8 cellular contexts compared by ENCODE assay signal in the genomic region with DNA sequence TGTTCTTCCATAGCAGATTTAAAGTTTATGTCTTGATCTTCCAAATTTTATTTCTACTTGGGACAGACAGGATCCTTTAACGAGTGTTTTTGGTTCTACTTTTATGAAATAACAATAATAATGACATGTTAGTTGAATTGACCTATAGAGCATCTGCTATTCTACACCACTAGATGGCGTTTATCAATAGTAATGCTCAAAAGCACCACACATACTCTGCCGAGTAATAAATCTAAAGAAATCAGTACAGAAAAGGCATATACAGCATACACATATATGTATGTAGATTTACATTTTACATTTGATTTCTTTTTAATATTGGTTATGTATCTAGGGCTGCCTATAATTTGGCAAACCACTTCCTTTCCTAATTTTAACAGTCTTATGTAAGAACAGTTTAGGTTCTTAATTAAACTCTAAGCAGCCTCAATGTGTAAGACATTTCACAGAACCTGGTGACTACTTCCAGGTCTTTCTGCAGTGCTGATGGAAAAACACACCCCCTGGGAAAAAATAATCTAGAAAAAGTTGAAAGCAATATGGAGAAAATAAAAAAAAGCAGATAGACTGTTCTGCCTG. TPM values are rescaled to one million over a fixed set of nuclear protein-coding genes. Genes with fewer than 3 reads are reported as not detected.
DNase-seq lines count a peak whose midpoint lies in the region; ATAC-seq and TF ChIP-seq lines count a peak whose summit lies in the region.

No MANE protein-coding gene starts in this region.

- H3K27me3 ChIP-seq in DOHH2 (ENCODE audit: control insufficient read depth, low read length), result no peaks in the 10 kb centered on the region
- no peaks in the 10 kb centered on the region for H3K27me3 ChIP-seq in effector memory CD4-positive, alpha-beta T cell (replicated peaks; ENCODE audit: control insufficient read depth, insufficient read depth, low read length, poor library complexity, severe bottlenecking)

- no peak overlapping the region for H3K4me3 ChIP-seq in DOHH2 (ENCODE audit: low read length)
- no peak overlapping the region for H3K4me3 ChIP-seq in Jurkat, Clone E6-1 (ENCODE audit: low read length)
- H3K4me3 ChIP-seq in effector memory CD4-positive, alpha-beta T cell (ENCODE audit: insufficient read depth, low read depth, low read length, poor library complexity, severe bottlenecking), result no peak overlapping the region

- no peaks in the 10 kb centered on the region for H3K79me2 ChIP-seq in DOHH2 (ENCODE audit: control insufficient read depth, low read length)

- H3K4me2 ChIP-seq in DOHH2 (ENCODE audit: low read length), result no peak overlapping the region

- no peaks in the 10 kb centered on the region for H3F3A ChIP-seq in DOHH2 (ENCODE audit: control insufficient read depth, insufficient read depth)

- H3K4me1 ChIP-seq in DOHH2 (ENCODE audit: control insufficient read depth, low read length), result no peaks in the 10 kb centered on the region
- H3K4me1 ChIP-seq in effector memory CD4-positive, alpha-beta T cell (ENCODE audit: control insufficient read depth, insufficient read depth, low read length, poor library complexity, severe bottlenecking), result peaks cover 2% of the 10 kb centered on the region

- no peaks in the 10 kb centered on the region for H3K36me3 ChIP-seq in DOHH2 (ENCODE audit: control insufficient read depth, low read length)
- no peaks in the 10 kb centered on the region for H3K36me3 ChIP-seq in effector memory CD4-positive, alpha-beta T cell (ENCODE audit: control insufficient read depth, insufficient read depth, low read length)

- H3K4me1 Mint-ChIP-seq in memory B cell, result peaks cover under 1% of the 10 kb centered on the region

- peak; percentile 79 for TF ChIP-seq CTCF in DOHH2 (IDR thresholded peaks at IDR 0.05; ENCODE audit: low read depth, low read length, poor library complexity, severe bottlenecking)

- peaks cover 11% of the 10 kb centered on the region for H3K27me3 Mint-ChIP-seq in memory B cell

- H3K9me3 ChIP-seq in DOHH2 (ENCODE audit: control insufficient read depth, insufficient read depth, low read length), result no peaks in the 10 kb centered on the region
- H3K9me3 ChIP-seq in effector memory CD4-positive, alpha-beta T cell (ENCODE audit: control insufficient read depth, low read length), result no peaks in the 10 kb centered on the region

- no peak overlapping the region for H3K27ac ChIP-seq in DOHH2 (ENCODE audit: low read depth, low read length)
- H3K27ac ChIP-seq in effector memory CD4-positive, alpha-beta T cell (ENCODE audit: insufficient read depth, low read length, poor library complexity, severe bottlenecking), result no peak overlapping the region

- no peaks in the 10 kb centered on the region for H3K36me3 Mint-ChIP-seq in memory B cell

- DNase-seq in Jurkat, Clone E6-1 (ENCODE audit: low read depth, low spot score), result peak; percentile 76
- DNase-seq in OCI-M1 (lab: John Stamatoyannopoulos, UW) (peak; percentile 76), dedifferentiated amniotic fluid mesenchymal stem cell (ENCODE audit: extremely low spot score) (peak; percentile 79), memory B cell (ENCODE audit: low spot score in 2 of 2) (peak in 1 of 2 donors; percentile 4)
- DNase-seq in effector memory CD4-positive, alpha-beta T cell, result no peak

- no peak overlapping the region for H3K27ac Mint-ChIP-seq in memory B cell

- no peaks in the 10 kb centered on the region for H3K9me2 ChIP-seq in DOHH2 (replicated peaks; ENCODE audit: control insufficient read depth, low read length)

- no peak overlapping the region for H3K4me3 Mint-ChIP-seq in memory B cell

- ATAC-seq in GM21528 (IDR thresholded peaks at IDR 0.05; ENCODE audit: low FRiP score, unreplicated experiment) (peak; percentile 55), memory B cell (ENCODE audit: low read depth) (peak; percentile 56), GM21360 (IDR thresholded peaks at IDR 0.05; ENCODE audit: unreplicated experiment) (no peak)

- H3K9me3 Mint-ChIP-seq in memory B cell, result no peaks in the 10 kb centered on the region

- H4K20me1 ChIP-seq in DOHH2 (ENCODE audit: control insufficient read depth, insufficient read depth, low read depth, low read length), result no peaks in the 10 kb centered on the region

RNA-seq across cellular contexts. Expression of a gene that starts 5.9 kb away (rescaled TPM):
- polyA plus RNA-seq in Jurkat, Clone E6-1 (2012; ENCODE audit: insufficient read depth, insufficient read length), result 4.8 TPM

Comparison
In these comparisons a context has a peak if more than half of its experiments do, and no peak if none do; other contexts are left out.
1. DNase-seq: peak in Jurkat, Clone E6-1 (single experiment), OCI-M1 (single experiment) and dedifferentiated amniotic fluid mesenchymal stem cell (single experiment); none in effector memory CD4-positive, alpha-beta T cell (0 of 3).